In genomic region chr11:13042873-13043338, GRCh38 we compare ENCODE assay signal across 1 cellular context.
TF ChIP-seq lines count a peak whose summit lies in the region.

No MANE protein-coding gene starts in this region.

TF ChIP-seq in HepG2, 621 proteins besides CTCF, POLR2A, EP300 and RAD21 (continued from another document and continues in another):
- no peak for TF ChIP-seq ERF (CRISPR knock-in tag; IDR thresholded peaks at IDR 0.05)
- no peak for TF ChIP-seq ZNF572 (CRISPR knock-in tag; IDR thresholded peaks at IDR 0.05)
- TF ChIP-seq MED8 (CRISPR knock-in tag; IDR thresholded peaks at IDR 0.05; ENCODE audit: insufficient replicate concordance), result no peak
- TF ChIP-seq ZBTB7A (CRISPR knock-in tag; IDR thresholded peaks at IDR 0.05), result no peak
- peak; percentile 92 for TF ChIP-seq ZBTB21 (CRISPR knock-in tag; IDR thresholded peaks at IDR 0.05)
- TF ChIP-seq CAMTA2 (CRISPR knock-in tag; IDR thresholded peaks at IDR 0.05; ENCODE audit: borderline replicate concordance), result no peak
- no peak for TF ChIP-seq CHD2 (IDR thresholded peaks at IDR 0.05; ENCODE audit: low read depth, low read length)
- no peak for TF ChIP-seq PRDM4 (CRISPR knock-in tag; IDR thresholded peaks at IDR 0.05; ENCODE audit: borderline replicate concordance)
- peak; percentile 97 for TF ChIP-seq ZBTB26 (CRISPR knock-in tag; IDR thresholded peaks at IDR 0.05; ENCODE audit: borderline replicate concordance)
- TF ChIP-seq SRSF4 (IDR thresholded peaks at IDR 0.05; ENCODE audit: low read depth, low read length, poor library complexity, severe bottlenecking), result no peak
- TF ChIP-seq THAP9 (CRISPR knock-in tag; IDR thresholded peaks at IDR 0.05; ENCODE audit: borderline replicate concordance), result no peak
- TF ChIP-seq RARA (CRISPR knock-in tag; IDR thresholded peaks at IDR 0.05), result peak; percentile 61
- no peak for TF ChIP-seq BORCS8-MEF2B (CRISPR knock-in tag; IDR thresholded peaks at IDR 0.05)
- TF ChIP-seq ZGPAT (CRISPR knock-in tag; IDR thresholded peaks at IDR 0.05), result no peak
- no peak for TF ChIP-seq TEAD3 (CRISPR knock-in tag; optimal IDR thresholded peaks at IDR 0.05; ENCODE audit: borderline replicate concordance)
- TF ChIP-seq ZNF296 (CRISPR knock-in tag; conservative IDR thresholded peaks at IDR 0.05), result no peak
- TF ChIP-seq CEBPB (IDR thresholded peaks at IDR 0.05; ENCODE audit: borderline replicate concordance, low read depth, low read length), result peak; percentile 85
- peak; percentile 42 for TF ChIP-seq CREB1 (IDR thresholded peaks at IDR 0.05)
- no peak for TF ChIP-seq CREB1 (CRISPR knock-in tag; IDR thresholded peaks at IDR 0.05)
- no peak for TF ChIP-seq ARID4A (CRISPR knock-in tag; IDR thresholded peaks at IDR 0.05; ENCODE audit: borderline replicate concordance)
- no peak for TF ChIP-seq KDM3A (CRISPR knock-in tag; IDR thresholded peaks at IDR 0.05; ENCODE audit: low read depth)
- no peak for TF ChIP-seq TFAP4 (IDR thresholded peaks at IDR 0.05; ENCODE audit: borderline replicate concordance, low read depth)
- TF ChIP-seq ZSCAN30 (CRISPR knock-in tag; IDR thresholded peaks at IDR 0.05), result no peak
- no peak for TF ChIP-seq LCORL (IDR thresholded peaks at IDR 0.05)
- TF ChIP-seq LCORL (CRISPR knock-in tag; IDR thresholded peaks at IDR 0.05), result no peak
- no peak for TF ChIP-seq SMAD9 (CRISPR knock-in tag; IDR thresholded peaks at IDR 0.05)
- peak; percentile 71; the same call in 1 of the 2 replicates for TF ChIP-seq RFX1 (IDR thresholded peaks at IDR 0.05)
- no peak for TF ChIP-seq ZBTB20 (CRISPR knock-in tag; IDR thresholded peaks at IDR 0.05; ENCODE audit: borderline replicate concordance, low read depth)
- no peak for TF ChIP-seq ZNF563 (CRISPR knock-in tag; IDR thresholded peaks at IDR 0.05)
- no peak for TF ChIP-seq GMEB2 (CRISPR knock-in tag; IDR thresholded peaks at IDR 0.05; ENCODE audit: low read depth)
- no peak for TF ChIP-seq SP2 (CRISPR knock-in tag; IDR thresholded peaks at IDR 0.05)
- TF ChIP-seq ZNF34 (CRISPR knock-in tag; IDR thresholded peaks at IDR 0.05; ENCODE audit: borderline replicate concordance), result no peak
- peak; percentile 57; the same call in 1 of the 2 replicates for TF ChIP-seq RXRA (CRISPR knock-in tag; IDR thresholded peaks at IDR 0.05)
- TF ChIP-seq HMG20B (CRISPR knock-in tag; conservative IDR thresholded peaks at IDR 0.05), result no peak
- peak; percentile 27 for TF ChIP-seq SKI (IDR thresholded peaks at IDR 0.05; ENCODE audit: partially characterized antibody)
- TF ChIP-seq MTF1 (CRISPR knock-in tag; IDR thresholded peaks at IDR 0.05), result no peak
- TF ChIP-seq ATF4 (CRISPR knock-in tag; IDR thresholded peaks at IDR 0.05), result peak in 1 of 2 experiments; percentile 57; a peak in 2 of 4 replicates
- TF ChIP-seq ZNF274 (CRISPR knock-in tag; IDR thresholded peaks at IDR 0.05), result no peak
- TF ChIP-seq WIZ (CRISPR knock-in tag; IDR thresholded peaks at IDR 0.05), result no peak
- no peak for TF ChIP-seq NRL (CRISPR knock-in tag; IDR thresholded peaks at IDR 0.05; ENCODE audit: borderline replicate concordance)
- TF ChIP-seq NFE2L1 (CRISPR knock-in tag; IDR thresholded peaks at IDR 0.05; ENCODE audit: borderline replicate concordance), result no peak
- TF ChIP-seq SNAPC4 (CRISPR knock-in tag; IDR thresholded peaks at IDR 0.05), result no peak
- no peak for TF ChIP-seq RBM22 (optimal IDR thresholded peaks at IDR 0.05; ENCODE audit: low read length)
- TF ChIP-seq ZNF251 (CRISPR knock-in tag; IDR thresholded peaks at IDR 0.05), result no peak
- no peak for TF ChIP-seq CCDC6 (CRISPR knock-in tag; IDR thresholded peaks at IDR 0.05)
- no peak for TF ChIP-seq PHF20 (CRISPR knock-in tag; IDR thresholded peaks at IDR 0.05)
- TF ChIP-seq ZNF282 (IDR thresholded peaks at IDR 0.05; ENCODE audit: partially characterized antibody), result no peak
